ENCODE assay signal across 26 cellular contexts in genomic region chr12:109681986-109682707, GRCh38.
"Had no signal": no experiment of that assay in that cellular context is flagged by ENCODE, and none has a peak within 500 bp of the region (broad histone marks: within the 10 kb centered on the region; RNA-seq: fewer than 3 reads in every experiment).

No MANE protein-coding gene starts in this region.

- H3K4me2 ChIP-seq: neural progenitor cell had no signal

- H3K4me3 Mint-ChIP-seq: effector memory CD8-positive, alpha-beta T cell; immature natural killer cell; mesothelial cell of epicardium; naive B cell; natural killer cell treated with Interleukin-12 subunit alpha and Interleukin-12 subunit beta and Interleukin-15 and Interleukin-18, amount 100 ng/mL, for 72 hours; neural progenitor cell; stimulated activated effector memory CD8-positive, alpha-beta T cell treated with anti-CD3 and anti-CD28 coated beads, Interleukin-12 subunit alpha, Interleukin-12 subunit beta, amount 100 ng/mL, for 72 hours had no signal

- ATAC-seq: effector memory CD8-positive, alpha-beta T cell; mucosa of descending colon; natural killer cell treated with Interleukin-12 subunit alpha and Interleukin-12 subunit beta and Interleukin-15 and Interleukin-18, amount 100 ng/mL, for 72 hours; stimulated activated effector memory CD8-positive, alpha-beta T cell treated with anti-CD3 and anti-CD28 coated beads, Interleukin-12 subunit alpha, Interleukin-12 subunit beta, amount 100 ng/mL, for 72 hours had no signal

- H3K27ac Mint-ChIP-seq: effector memory CD8-positive, alpha-beta T cell; immature natural killer cell; mesothelial cell of epicardium; naive B cell; natural killer cell treated with Interleukin-12 subunit alpha and Interleukin-12 subunit beta and Interleukin-15 and Interleukin-18, amount 100 ng/mL, for 72 hours; neural progenitor cell; stimulated activated effector memory CD8-positive, alpha-beta T cell treated with anti-CD3 and anti-CD28 coated beads, Interleukin-12 subunit alpha, Interleukin-12 subunit beta, amount 100 ng/mL, for 72 hours had no signal

- H3K27me3 ChIP-seq: neural progenitor cell, right atrium auricular region, thyroid gland, vagina had no signal

- H3K36me3 Mint-ChIP-seq: immature natural killer cell; mesothelial cell of epicardium; naive B cell; natural killer cell treated with Interleukin-12 subunit alpha and Interleukin-12 subunit beta and Interleukin-15 and Interleukin-18, amount 100 ng/mL, for 72 hours; neural progenitor cell; stimulated activated effector memory CD8-positive, alpha-beta T cell treated with anti-CD3 and anti-CD28 coated beads, Interleukin-12 subunit alpha, Interleukin-12 subunit beta, amount 100 ng/mL, for 72 hours had no signal

- FAIRE-seq: endometrium had no signal

- H3K4me1 ChIP-seq: right atrium auricular region, thyroid gland, vagina had no signal

- DNase-seq: effector memory CD8-positive, alpha-beta T cell; erythroblast; esophagus squamous epithelium; foreskin melanocyte; hypothalamus; immature natural killer cell; islet precursor cell; mesenchymal stem cell; mucosa of descending colon; naive B cell; sigmoid colon; stimulated activated CD4-positive, alpha-beta T cell treated with anti-CD3 and anti-CD28 coated beads, Interleukin-2, amount 100 ng/mL, for 24 hours; stimulated activated CD4-positive, alpha-beta T cell treated with anti-CD3 and anti-CD28 coated beads, Interleukin-4, amount 100 ng/mL, for 24 hours; stimulated activated naive CD4-positive, alpha-beta T cell treated with Interleukin-2 at 50 U/mL for 16 hours; stomach; thyroid gland; trophoblast cell had no signal

- H3K36me3 ChIP-seq: esophagus squamous epithelium, neural progenitor cell, prostate gland, right atrium auricular region, sigmoid colon, stomach, thyroid gland, vagina had no signal

- H3K27ac ChIP-seq: coronary artery, esophagus squamous epithelium, neural progenitor cell, right atrium auricular region, sigmoid colon, stomach, thyroid gland, vagina had no signal

- H3K9me3 Mint-ChIP-seq: effector memory CD8-positive, alpha-beta T cell; mesothelial cell of epicardium; natural killer cell treated with Interleukin-12 subunit alpha and Interleukin-12 subunit beta and Interleukin-15 and Interleukin-18, amount 100 ng/mL, for 72 hours; neural progenitor cell; stimulated activated effector memory CD8-positive, alpha-beta T cell treated with anti-CD3 and anti-CD28 coated beads, Interleukin-12 subunit alpha, Interleukin-12 subunit beta, amount 100 ng/mL, for 72 hours had no signal

- H2AFZ ChIP-seq: neural progenitor cell had no signal

- H3K4me1 Mint-ChIP-seq: immature natural killer cell; naive B cell; stimulated activated effector memory CD8-positive, alpha-beta T cell treated with anti-CD3 and anti-CD28 coated beads, Interleukin-12 subunit alpha, Interleukin-12 subunit beta, amount 100 ng/mL, for 72 hours had no signal

- H3K9ac ChIP-seq: neural progenitor cell had no signal

- H3K4me3 ChIP-seq: coronary artery, esophagus squamous epithelium, mucosa of descending colon, neural progenitor cell, prostate gland, right atrium auricular region, sigmoid colon, stomach, thyroid gland, vagina had no signal

- H3K9me3 ChIP-seq: esophagus squamous epithelium, mucosa of descending colon, prostate gland, right atrium auricular region, sigmoid colon, stomach, thyroid gland, vagina had no signal
